Comparison of ENCODE assay signal across 8 cellular contexts in the genomic region with DNA sequence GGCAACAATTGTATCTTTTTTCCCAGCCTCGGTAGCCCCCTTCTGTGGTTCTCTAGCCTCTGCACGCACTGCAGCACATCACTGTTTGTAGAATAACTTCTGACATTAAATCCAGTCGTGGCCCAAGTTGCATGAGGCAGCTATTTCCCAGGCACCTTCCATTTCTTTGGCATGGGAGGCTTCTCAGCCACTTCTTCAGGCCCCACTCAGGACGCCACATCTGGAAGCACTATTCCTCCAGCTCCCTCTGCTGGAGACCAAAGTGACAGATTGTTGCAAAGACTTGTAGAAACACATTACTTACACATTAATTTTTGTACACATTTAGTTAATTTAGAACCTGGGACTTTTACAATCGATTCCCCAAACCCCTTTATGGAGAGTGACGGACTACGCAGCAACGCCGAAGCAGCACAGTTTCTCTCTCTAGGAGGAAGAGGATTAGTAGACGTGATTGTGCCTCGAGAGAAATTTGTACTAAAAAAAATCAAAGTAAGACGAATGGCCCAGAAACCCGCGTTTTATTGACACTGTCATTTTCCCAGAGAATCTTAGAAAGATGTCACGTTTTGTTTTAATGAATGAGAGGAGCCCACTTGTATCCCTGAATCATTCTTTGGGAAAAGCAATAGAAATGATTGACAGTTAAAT. TPM values are rescaled to one million over a fixed set of nuclear protein-coding genes. Genes with fewer than 3 reads are reported as not detected.
DNase-seq lines count a peak whose midpoint lies in the region; ATAC-seq, FAIRE-seq and TF ChIP-seq lines count a peak whose summit lies in the region.

No MANE protein-coding gene starts in this region.

- no peak overlapping the region for H2BK12ac ChIP-seq in mesenchymal stem cell (ENCODE audit: low read length in 2 of 2)

- H3K9me3 ChIP-seq in endodermal cell (ENCODE audit: control insufficient read depth, low read length) (no peaks in the 10 kb centered on the region), mesenchymal stem cell (ENCODE audit: control insufficient read depth, low read length) (no peaks in the 10 kb centered on the region)

- H2BK15ac ChIP-seq in mesenchymal stem cell (ENCODE audit: low read depth, poor library complexity, severe bottlenecking): no peak overlapping the region

- H3K4me3 Mint-ChIP-seq in endodermal cell: no peak overlapping the region

- no peaks in the 10 kb centered on the region for H3K27me3 Mint-ChIP-seq in endodermal cell (ENCODE audit: insufficient read depth)

- no peak overlapping the region for H3K9ac ChIP-seq in endodermal cell (ENCODE audit: extremely low read depth, low read length, poor library complexity, severe bottlenecking)
- H3K9ac ChIP-seq in mesenchymal stem cell (ENCODE audit: low read length): peak overlapping the region; percentile 76

- no peaks in the 10 kb centered on the region for H3K36me3 Mint-ChIP-seq in endodermal cell (ENCODE audit: low read depth)

- no peak overlapping the region for H2AK5ac ChIP-seq in mesenchymal stem cell (ENCODE audit: low read length, severe bottlenecking)

- no peak overlapping the region for H3K23ac ChIP-seq in mesenchymal stem cell (ENCODE audit: low read length in 2 of 2)

- peak; percentile 24 for DNase-seq in COLO829 (ENCODE audit: low spot score)
- DNase-seq in HPDE6-E6E7 (ENCODE audit: extremely low spot score): peak; percentile 23
- peak; percentile 64 for DNase-seq in RKO (ENCODE audit: low spot score)
- peak; percentile 81 for DNase-seq in endodermal cell
- peak; percentile 74 for DNase-seq in mesenchymal stem cell
- DNase-seq in GM12891 (ENCODE audit: insufficient read length, low spot score): no peak
- no peak for DNase-seq in activated CD8-positive, alpha-beta memory T cell treated with anti-CD3 and anti-CD28 coated beads for 24 hours

- H3K79me1 ChIP-seq in mesenchymal stem cell (replicated peaks; ENCODE audit: low read length, poor library complexity, severe bottlenecking): no peaks in the 10 kb centered on the region

- no peak overlapping the region for H3K18ac ChIP-seq in mesenchymal stem cell (ENCODE audit: low read depth in 1 of 2, low read length in 2 of 2)

- no peak overlapping the region for H2AFZ ChIP-seq in mesenchymal stem cell (ENCODE audit: low read depth, low read length)

- H3K4me3 ChIP-seq in endodermal cell (ENCODE audit: low read length): no peak overlapping the region
- H3K4me3 ChIP-seq in mesenchymal stem cell (ENCODE audit: insufficient read depth in 1 of 2, low read depth in 1 of 2, low read length in 2 of 2): no peak overlapping the region

- H3K14ac ChIP-seq in mesenchymal stem cell (ENCODE audit: low read length in 2 of 2): no peak overlapping the region

- H3K9me3 Mint-ChIP-seq in endodermal cell: peaks cover 7% of the 10 kb centered on the region

- no peak overlapping the region for H2BK120ac ChIP-seq in mesenchymal stem cell (ENCODE audit: low read depth, low read length)

- FAIRE-seq in GM12891 (lab: Jason Lieb, UNC): no peak

- H3K4ac ChIP-seq in mesenchymal stem cell (ENCODE audit: low read depth in 1 of 2, low read length in 2 of 2): no peak overlapping the region

- H3K27me3 ChIP-seq in endodermal cell (ENCODE audit: control insufficient read depth, insufficient read depth, low read length, poor library complexity, severe bottlenecking): no peaks in the 10 kb centered on the region
- no peaks in the 10 kb centered on the region for H3K27me3 ChIP-seq in mesenchymal stem cell (ENCODE audit: control insufficient read depth in 1 of 2, insufficient read depth in 1 of 2, low read length in 2 of 2)

- H3K36me3 ChIP-seq in endodermal cell (ENCODE audit: control insufficient read depth, insufficient read depth, low read length) (no peaks in the 10 kb centered on the region), mesenchymal stem cell (ENCODE audit: control insufficient read depth in 1 of 2, insufficient read depth in 2 of 2, low read depth in 1 of 2, low read length in 2 of 2) (no peaks in the 10 kb centered on the region)

- no peak overlapping the region for H2BK5ac ChIP-seq in mesenchymal stem cell (ENCODE audit: low read depth, low read length, poor library complexity, severe bottlenecking)

- H3K4me2 ChIP-seq in mesenchymal stem cell (ENCODE audit: low read length, poor library complexity, severe bottlenecking): no peak overlapping the region

- H3K27ac Mint-ChIP-seq in endodermal cell: no peak overlapping the region

- WGBS in endodermal cell (ENCODE audit: insufficient coverage in 1 of 2, insufficient read length in 1 of 2), 2 experiments: 66 to 67% methylated on average over 10 to 15 of the region's 15 CpGs
- 65% methylated on average over 14 of the region's 15 CpGs for WGBS in mesenchymal stem cell

- H4K8ac ChIP-seq in mesenchymal stem cell (ENCODE audit: low read length): no peak overlapping the region

- H4K91ac ChIP-seq in mesenchymal stem cell (ENCODE audit: low read length): no peak overlapping the region

- H3K4me1 Mint-ChIP-seq in endodermal cell: no peaks in the 10 kb centered on the region

- TF ChIP-seq POLR2A in GM12891 (IDR thresholded peaks at IDR 0.05; ENCODE audit: low read depth, low read length): no peak

- peak; percentile 84 for TF ChIP-seq CTCF in endodermal cell (conservative IDR thresholded peaks at IDR 0.05)

- no peaks in the 10 kb centered on the region for H3K4me1 ChIP-seq in endodermal cell (ENCODE audit: control insufficient read depth, insufficient read depth, low read length)
- H3K4me1 ChIP-seq in mesenchymal stem cell (ENCODE audit: control insufficient read depth, insufficient read depth, low read depth, low read length): no peaks in the 10 kb centered on the region

- no peak overlapping the region for H3K27ac ChIP-seq in endodermal cell (ENCODE audit: low read depth, low read length)
- H3K27ac ChIP-seq in mesenchymal stem cell (ENCODE audit: low read length, poor library complexity, severe bottlenecking): no peak overlapping the region

- ATAC-seq in GM18868 (IDR thresholded peaks at IDR 0.05; ENCODE audit: unreplicated experiment): no peak

TF ChIP-seq in GM12891, 5 proteins besides CTCF, POLR2A, EP300 and RAD21:
- TF ChIP-seq TAF1 (IDR thresholded peaks at IDR 0.05; ENCODE audit: low read depth, low read length) (no peak), SPI1 (IDR thresholded peaks at IDR 0.05; ENCODE audit: low read depth, low read length) (no peak)

RNA-seq across cellular contexts. Expression of a gene that starts 57.8 kb away (rescaled TPM):
- total RNA-seq in endodermal cell: 100 to 1,000 TPM; 128 to 161 TPM
- polyA plus RNA-seq in endodermal cell (2013, experiment 1 of 2): 40.5 TPM
- polyA plus RNA-seq in endodermal cell (2013, experiment 2 of 2): 39.8 TPM
- 9.6 TPM for polyA plus RNA-seq in mesenchymal stem cell (2013, experiment 1 of 2)
- polyA plus RNA-seq in mesenchymal stem cell (2013, experiment 2 of 2): 8.9 TPM
- 1.1 TPM for polyA plus RNA-seq in GM12891 (2012; ENCODE audit: low read depth, missing spikeins)

Comparison
In these comparisons a context has a peak if more than half of its experiments do, and no peak if none do; other contexts are left out.
1. DNase-seq: peak in COLO829 (single experiment), HPDE6-E6E7 (single experiment), RKO (single experiment), endodermal cell (single experiment) and mesenchymal stem cell (single experiment); none in GM12891 (single experiment) and activated CD8-positive, alpha-beta memory T cell treated with anti-CD3 and anti-CD28 coated beads for 24 hours (single experiment).